ENCODE assay signal across 1 cellular context in genomic region chr17:47742319-47743181, GRCh38.
TF ChIP-seq lines count a peak whose summit lies in the region.

No MANE protein-coding gene starts in this region.

TF ChIP-seq in HepG2, 621 proteins besides CTCF, POLR2A, EP300 and RAD21 (continued from another document and continues in another):
- TF ChIP-seq CERS6 (CRISPR knock-in tag; IDR thresholded peaks at IDR 0.05) (no peak), ZNF768 (CRISPR knock-in tag; IDR thresholded peaks at IDR 0.05) (no peak), ZNF724P (CRISPR knock-in tag; IDR thresholded peaks at IDR 0.05; ENCODE audit: borderline replicate concordance) (peak; percentile 71; the same call in 1 of the 2 replicates), MTF2 (CRISPR knock-in tag; IDR thresholded peaks at IDR 0.05; ENCODE audit: borderline replicate concordance) (peak; percentile 56; the same call in 1 of the 2 replicates), ZBTB7B (CRISPR knock-in tag; IDR thresholded peaks at IDR 0.05) (peak; percentile 27; the same call in 1 of the 2 replicates), HNF1B (CRISPR knock-in tag; IDR thresholded peaks at IDR 0.05) (0 out of 2 replicates have a peak, but pooled peaks have one; percentile 56), ZMAT3 (CRISPR knock-in tag; conservative IDR thresholded peaks at IDR 0.05) (0 out of 2 replicates have a peak, but pooled peaks have one; percentile 35), FOXC1 (CRISPR knock-in tag; IDR thresholded peaks at IDR 0.05; ENCODE audit: borderline replicate concordance) (0 out of 2 replicates have a peak, but pooled peaks have one; percentile 49), ZNF709 (CRISPR knock-in tag; IDR thresholded peaks at IDR 0.05) (0 out of 2 replicates have a peak, but pooled peaks have one; percentile 29), ZNF772 (CRISPR knock-in tag; IDR thresholded peaks at IDR 0.05) (0 out of 2 replicates have a peak, but pooled peaks have one; percentile 52), RFXAP (CRISPR knock-in tag; IDR thresholded peaks at IDR 0.05; ENCODE audit: borderline replicate concordance) (no peak), HINFP (CRISPR knock-in tag; IDR thresholded peaks at IDR 0.05; ENCODE audit: low read depth) (peak; percentile 82; the same call in 1 of the 2 replicates), ZNF619 (CRISPR knock-in tag; IDR thresholded peaks at IDR 0.05) (0 out of 2 replicates have a peak, but pooled peaks have one; percentile 38), SALL1 (CRISPR knock-in tag; IDR thresholded peaks at IDR 0.05) (peak; percentile 46; the same call in 1 of the 2 replicates), ATF7-NPFF (CRISPR knock-in tag; IDR thresholded peaks at IDR 0.05; ENCODE audit: low read depth) (0 out of 2 replicates have a peak, but pooled peaks have one; percentile 25), HMGXB4 (CRISPR knock-in tag; IDR thresholded peaks at IDR 0.05; ENCODE audit: borderline replicate concordance in 1 of 2, low read depth in 1 of 2) (peak in 1 of 2 experiments; percentile 32; a peak in 1 of 4 replicates), ZNF446 (CRISPR knock-in tag; IDR thresholded peaks at IDR 0.05) (0 out of 2 replicates have a peak, but pooled peaks have one; percentile 36), TRIM24 (CRISPR knock-in tag; IDR thresholded peaks at IDR 0.05) (no peak), MAZ (IDR thresholded peaks at IDR 0.05; ENCODE audit: borderline replicate concordance, low read depth, low read length) (no peak), MAZ (CRISPR knock-in tag; IDR thresholded peaks at IDR 0.05; ENCODE audit: low read depth) (peak; percentile 41; the same call in 1 of the 2 replicates), ZNF280B (CRISPR knock-in tag; IDR thresholded peaks at IDR 0.05; ENCODE audit: borderline replicate concordance) (peak; percentile 53; the same call in 1 of the 2 replicates), AHR (CRISPR knock-in tag; IDR thresholded peaks at IDR 0.05) (peak; percentile 40; the same call in 1 of the 2 replicates), CBX2 (IDR thresholded peaks at IDR 0.05; ENCODE audit: low read depth, low read length) (no peak), CBX2 (CRISPR knock-in tag; IDR thresholded peaks at IDR 0.05; ENCODE audit: low read depth) (0 out of 2 replicates have a peak, but pooled peaks have one; percentile 81), HDAC1 (CRISPR knock-in tag; IDR thresholded peaks at IDR 0.05) (0 out of 2 replicates have a peak, but pooled peaks have one; percentile 19), ZNF800 (CRISPR knock-in tag; IDR thresholded peaks at IDR 0.05) (0 out of 2 replicates have a peak, but pooled peaks have one; percentile 30), TERF1 (CRISPR knock-in tag; IDR thresholded peaks at IDR 0.05) (no peak), HES4 (CRISPR knock-in tag; IDR thresholded peaks at IDR 0.05; ENCODE audit: borderline replicate concordance) (0 out of 2 replicates have a peak, but pooled peaks have one; percentile 52), NR2F6 (IDR thresholded peaks at IDR 0.05) (no peak), NR2F6 (CRISPR knock-in tag; IDR thresholded peaks at IDR 0.05) (0 out of 2 replicates have a peak, but pooled peaks have one; percentile 31), SNRNP70 (IDR thresholded peaks at IDR 0.05; ENCODE audit: low read depth, low read length) (no peak), GABPB1 (CRISPR knock-in tag; IDR thresholded peaks at IDR 0.05) (peak; percentile 24; the same call in 1 of the 2 replicates), ZNF580 (CRISPR knock-in tag; IDR thresholded peaks at IDR 0.05; ENCODE audit: borderline replicate concordance, low read depth) (0 out of 2 replicates have a peak, but pooled peaks have one; percentile 41), ZNF567 (CRISPR knock-in tag; IDR thresholded peaks at IDR 0.05; ENCODE audit: borderline replicate concordance) (0 out of 2 replicates have a peak, but pooled peaks have one; percentile 39), NFKB2 (CRISPR knock-in tag; IDR thresholded peaks at IDR 0.05; ENCODE audit: borderline replicate concordance) (0 out of 2 replicates have a peak, but pooled peaks have one; percentile 15), POGK (CRISPR knock-in tag; conservative IDR thresholded peaks at IDR 0.05) (0 out of 2 replicates have a peak, but pooled peaks have one; percentile 60), ARID4A (CRISPR knock-in tag; IDR thresholded peaks at IDR 0.05; ENCODE audit: borderline replicate concordance) (peak; percentile 46; the same call in 1 of the 2 replicates), ZNF883 (CRISPR knock-in tag; IDR thresholded peaks at IDR 0.05; ENCODE audit: not compliant biosample characterization) (peak; percentile 10), ZNF891 (CRISPR knock-in tag; IDR thresholded peaks at IDR 0.05) (0 out of 2 replicates have a peak, but pooled peaks have one; percentile 65)
